8 cellular contexts compared by ENCODE assay signal in genomic region chr6:34526992-34527728, GRCh38. TPM values are rescaled to one million over a fixed set of nuclear protein-coding genes. Genes with fewer than 3 reads are reported as not detected.
DNase-seq lines count a peak whose midpoint lies in the region; ATAC-seq and TF ChIP-seq lines count a peak whose summit lies in the region.

No MANE protein-coding gene starts in this region.

- H3K4me3 ChIP-seq in CD8-positive, alpha-beta memory T cell (ENCODE audit: low read length) = peak overlapping the region; percentile 19
- H3K4me3 ChIP-seq in HUES48 (ENCODE audit: low read depth, low read length) = peak overlapping the region; percentile 52
- no peak overlapping the region for H3K4me3 ChIP-seq in endodermal cell (ENCODE audit: low read length)
- H3K4me3 ChIP-seq in mesendoderm (ENCODE audit: low read length) = no peak overlapping the region

- POLR2A ChIA-PET in CD8-positive, alpha-beta memory T cell (lab: Charles Lee) = interaction anchor here (1.6 kb wide), 1 partner anchor 33 kb away, joined by 3 read pairs; no protein-coding TSS in a partner anchor

- H2AK5ac ChIP-seq in mesendoderm (ENCODE audit: low read length) = no peak overlapping the region

- peaks cover 15 to 24% (median 21%) of the 10 kb centered on the region in 3 donors for H3K4me1 Mint-ChIP-seq in CD8-positive, alpha-beta memory T cell
- peaks cover 1% of the 10 kb centered on the region for H3K4me1 Mint-ChIP-seq in endodermal cell

- no peak overlapping the region for H3K23ac ChIP-seq in mesendoderm (ENCODE audit: low read length)

- WGBS in endodermal cell (ENCODE audit: insufficient coverage in 1 of 2, insufficient read length in 1 of 2), 2 experiments = 5 to 7% methylated on average over 20 to 53 of the region's 53 CpGs
- whole genome bisulfite sequencing in mesendoderm (ENCODE audit: extremely low coverage, insufficient coverage, low lambda C conversion rate) = no CpG with 5 or more reads among the region's 53 CpGs

- H3K36me3 Mint-ChIP-seq in CD8-positive, alpha-beta memory T cell = peaks cover 0 to 1% (median 0%) of the 10 kb centered on the region in 3 donors
- H3K36me3 Mint-ChIP-seq in endodermal cell (ENCODE audit: low read depth) = no peaks in the 10 kb centered on the region

- H3K56ac ChIP-seq in mesendoderm (ENCODE audit: low read length) = peak overlapping the region; percentile 78

- H3K27me3 ChIP-seq in CD8-positive, alpha-beta memory T cell (ENCODE audit: insufficient read depth, low read length, poor library complexity, severe bottlenecking) = no peaks in the 10 kb centered on the region
- H3K27me3 ChIP-seq in HUES48 (ENCODE audit: control insufficient read depth, insufficient read depth, low read length) (0 out of 2 replicates have a peak, but pooled peaks cover 3% of the 10 kb centered on the region), endodermal cell (ENCODE audit: control insufficient read depth, insufficient read depth, low read length, poor library complexity, severe bottlenecking) (no peaks in the 10 kb centered on the region), mesendoderm (ENCODE audit: insufficient read depth, low read length, poor library complexity) (no peaks in the 10 kb centered on the region)

- H3K9ac ChIP-seq in HUES48 (ENCODE audit: low read depth, low read length) = peak overlapping the region; percentile 55; the same call in 1 of the 2 replicates
- H3K9ac ChIP-seq in endodermal cell (ENCODE audit: extremely low read depth, low read length, poor library complexity, severe bottlenecking) = no peak overlapping the region
- H3K9ac ChIP-seq in mesendoderm (ENCODE audit: low read length) = peak overlapping the region; percentile 62

- no peak overlapping the region for H4K8ac ChIP-seq in mesendoderm (ENCODE audit: low read depth, low read length)

- H3K4me1 ChIP-seq in CD8-positive, alpha-beta memory T cell (ENCODE audit: insufficient read depth, low read length) = peaks cover 14% of the 10 kb centered on the region
- H3K4me1 ChIP-seq in HUES48 (ENCODE audit: control insufficient read depth, insufficient read depth, low read length) (peaks cover 17% of the 10 kb centered on the region), endodermal cell (ENCODE audit: control insufficient read depth, insufficient read depth, low read length) (peaks cover 3% of the 10 kb centered on the region), mesendoderm (ENCODE audit: control insufficient read depth, low read depth, low read length) (no peaks in the 10 kb centered on the region)

- TF ChIP-seq CTCF in endodermal cell (conservative IDR thresholded peaks at IDR 0.05) = peak; percentile 88

- no peaks in the 10 kb centered on the region for H3K9me3 ChIP-seq in CD8-positive, alpha-beta memory T cell (ENCODE audit: low read length)
- no peaks in the 10 kb centered on the region for H3K9me3 ChIP-seq in HUES48 (ENCODE audit: control insufficient read depth, insufficient read depth, low read length)
- no peaks in the 10 kb centered on the region for H3K9me3 ChIP-seq in endodermal cell (ENCODE audit: control insufficient read depth, low read length)

- no peak overlapping the region for H3K27ac ChIP-seq in CD8-positive, alpha-beta memory T cell (ENCODE audit: low read depth, low read length)
- peak overlapping the region; percentile 23 for H3K27ac ChIP-seq in HUES48 (ENCODE audit: low read depth, low read length)
- no peak overlapping the region for H3K27ac ChIP-seq in endodermal cell (ENCODE audit: low read depth, low read length)
- no peak overlapping the region for H3K27ac ChIP-seq in mesendoderm (ENCODE audit: low read depth, low read length)

- H3K79me1 ChIP-seq in mesendoderm (ENCODE audit: low read length) = no peaks in the 10 kb centered on the region

- H3K4me3 Mint-ChIP-seq in CD8-positive, alpha-beta memory T cell = peak overlapping the region; percentile 29 to 69 (median 56)
- H3K4me3 Mint-ChIP-seq in endodermal cell = peak overlapping the region; percentile 36

- no peak overlapping the region for H2BK120ac ChIP-seq in mesendoderm (ENCODE audit: low read depth, low read length)

- no peaks in the 10 kb centered on the region for H3K36me3 ChIP-seq in CD8-positive, alpha-beta memory T cell (ENCODE audit: insufficient read depth, low read length)
- H3K36me3 ChIP-seq in HUES48 (ENCODE audit: control insufficient read depth, insufficient read depth, low read length) (no peaks in the 10 kb centered on the region), endodermal cell (ENCODE audit: control insufficient read depth, insufficient read depth, low read length) (no peaks in the 10 kb centered on the region), mesendoderm (ENCODE audit: control insufficient read depth, insufficient read depth, low read length) (no peaks in the 10 kb centered on the region)

- H3K27me3 Mint-ChIP-seq in CD8-positive, alpha-beta memory T cell = peaks cover 0 to 1% of the 10 kb centered on the region in 2 donors
- peaks cover 8% of the 10 kb centered on the region for H3K27me3 Mint-ChIP-seq in endodermal cell (ENCODE audit: insufficient read depth)

- CTCF ChIA-PET in CD8-positive, alpha-beta memory T cell (lab: Charles Lee) = interaction anchor here (0.8 to 3.1 kb wide), 9 partner anchors 9 to 278 kb away, joined by 3 to 12 read pairs (median 3); no protein-coding TSS in a partner anchor

- no peak overlapping the region for H2BK15ac ChIP-seq in mesendoderm (replicated peaks; ENCODE audit: low read depth)

- ATAC-seq in GM21423 (IDR thresholded peaks at IDR 0.05; ENCODE audit: unreplicated experiment) = peak; percentile 88

- no peaks in the 10 kb centered on the region for H3K79me2 ChIP-seq in mesendoderm (ENCODE audit: control insufficient read depth, insufficient read depth, low read length)

- no peak overlapping the region for H2BK5ac ChIP-seq in mesendoderm (ENCODE audit: low read length)

- H3K4ac ChIP-seq in mesendoderm (ENCODE audit: low read depth, low read length) = no peak overlapping the region

- no peak overlapping the region for H3K18ac ChIP-seq in mesendoderm (ENCODE audit: low read length)

- H3K9me3 Mint-ChIP-seq in CD8-positive, alpha-beta memory T cell = no peaks in the 10 kb centered on the region
- no peaks in the 10 kb centered on the region for H3K9me3 Mint-ChIP-seq in endodermal cell

- DNase-seq in CD8-positive, alpha-beta memory T cell = peak; percentile 91 to 96 (median 93)
- DNase-seq in NOMO-1 (lab: John Stamatoyannopoulos, UW; ENCODE audit: unreplicated experiment in 2 of 2) = peak; percentile 86 to 93
- DNase-seq in activated CD8-positive, alpha-beta memory T cell treated with anti-CD3 and anti-CD28 coated beads for 4 hours (ENCODE audit: low read depth in 2 of 2) = peak; percentile 91 to 92
- peak; percentile 98 for DNase-seq in endodermal cell
- peak; percentile 94 for DNase-seq in mesendoderm
- peak; percentile 92 for DNase-seq in stimulated activated CD8-positive, alpha-beta memory T cell treated with anti-CD3 and anti-CD28 coated beads, Interleukin-12 subunit alpha, Interleukin-12 subunit beta, amount 100 ng/mL, for 24 hours (ENCODE audit: extremely low read depth)

- peak overlapping the region; percentile 60 for H3K4me2 ChIP-seq in mesendoderm (ENCODE audit: low read length)

- H3K27ac Mint-ChIP-seq in CD8-positive, alpha-beta memory T cell = peak overlapping the region in 7 of 8 donors; percentile 10 to 85 (median 54)
- H3K27ac Mint-ChIP-seq in endodermal cell = no peak overlapping the region

- no peak overlapping the region for H4K5ac ChIP-seq in mesendoderm (ENCODE audit: low read length)

RNA-seq across cellular contexts. Expression of gene SPDEF, which starts 29.0 kb away (rescaled TPM):
- not detected for total RNA-seq in CD8-positive, alpha-beta memory T cell
- not detected for polyA plus RNA-seq in CD8-positive, alpha-beta memory T cell
- total RNA-seq in endodermal cell = 1 to 10 TPM; 1.1 to 2.6 TPM
- 0.57 TPM for polyA plus RNA-seq in endodermal cell (2013, experiment 1 of 2)
- polyA plus RNA-seq in endodermal cell (2013, experiment 2 of 2) = 0.25 TPM
- polyA plus RNA-seq in mesendoderm (2013, experiment 1 of 2) = 0.08 TPM
- 0.08 TPM for polyA plus RNA-seq in mesendoderm (2013, experiment 2 of 2)

Comparison
In these comparisons a context has a peak if more than half of its experiments do, and no peak if none do; other contexts are left out.
1. H3K4me3 ChIP-seq: peak in CD8-positive, alpha-beta memory T cell (single experiment) and HUES48 (single experiment); none in endodermal cell (single experiment) and mesendoderm (single experiment).
2. Peak in every context shown above with its lines, with median percentiles within 50 percentile points of each other: DNase-seq.